ENCODE assay signal across 7 cellular contexts in genomic region chr16:61676740-61677139, GRCh38.
"Had no signal": no experiment of that assay in that cellular context is flagged by ENCODE, and none has a peak within 500 bp of the region (broad histone marks: within the 10 kb centered on the region; RNA-seq: fewer than 3 reads in every experiment).

No MANE protein-coding gene starts in this region.

- FAIRE-seq: HTR-8/SVneo, K562 had no signal

- H3K27ac Mint-ChIP-seq: IgD-negative memory B cell had no signal

- DNase-seq: IMR-90, KBM-7, KG1 had no signal

- H3K4me1 Mint-ChIP-seq: IgD-negative memory B cell had no signal

- ATAC-seq: K562 had no signal

- H3K27ac ChIP-seq: HL-60 had no signal

- H3K4me3 ChIP-seq: K562 had no signal

- H3K27me3 Mint-ChIP-seq: IgD-negative memory B cell had no signal

- H3K4me3 Mint-ChIP-seq: IgD-negative memory B cell had no signal
